Comparison of ENCODE assay signal across 20 cellular contexts in the genomic region with DNA sequence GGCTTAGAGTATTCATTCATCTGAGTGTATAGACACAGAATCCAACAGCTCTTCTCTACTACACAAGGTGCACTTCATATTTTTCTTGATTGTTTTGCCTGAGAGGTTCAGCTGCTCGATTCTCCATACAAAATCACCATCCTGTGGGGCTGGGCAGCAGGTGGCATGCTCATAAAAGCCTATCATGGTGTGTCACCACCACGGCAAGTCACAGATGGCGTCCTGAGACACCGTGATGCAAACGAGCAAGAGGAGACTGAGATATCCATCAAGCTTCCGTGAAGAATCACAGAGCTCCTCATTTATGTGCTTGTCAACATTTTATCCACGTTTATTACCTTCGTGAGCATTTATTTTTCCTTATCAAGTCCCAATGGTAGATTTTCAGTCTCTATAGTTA. TPM values are rescaled to one million over a fixed set of nuclear protein-coding genes. Genes with fewer than 3 reads are reported as not detected.
DNase-seq lines count a peak whose midpoint lies in the region; TF ChIP-seq lines count a peak whose summit lies in the region.
"Had no signal": no experiment of that assay in that cellular context is flagged by ENCODE, and none has a peak within 500 bp of the region (broad histone marks: within the 10 kb centered on the region; RNA-seq: fewer than 3 reads in every experiment).

No MANE protein-coding gene starts in this region.

- no TSS peak for BruUV-seq in mammary epithelial cell (replicated peaks; lab: Mats Ljungman, UMichigan)
- no TSS peak for BruUV-seq in MCF 10A (replicated peaks; lab: Mats Ljungman, UMichigan)

- H3K36me3 Mint-ChIP-seq in MCF 10A (ENCODE audit: insufficient read depth, unreplicated experiment): no peaks in the 10 kb centered on the region
- H3K36me3 Mint-ChIP-seq: activated naive CD4-positive, alpha-beta T cell treated with anti-CD3 and anti-CD28 coated beads, Interleukin-2, amount 50 U/mL, for 72 hours; stimulated activated effector memory CD8-positive, alpha-beta T cell treated with anti-CD3 and anti-CD28 coated beads, Interleukin-12 subunit alpha, Interleukin-12 subunit beta, amount 100 ng/mL, for 72 hours had no signal

- H3K9ac ChIP-seq in mammary epithelial cell (ENCODE audit: insufficient read depth, low read length): no peak overlapping the region
- no peak overlapping the region for H3K9ac ChIP-seq in fibroblast of lung (ENCODE audit: insufficient read depth, low read length)

- dilution Hi-C loops in mammary epithelial cell (cut with HindIII; ENCODE audit: low sequenced_read_pairs): no loop called here

- intact Hi-C loops in mammary epithelial cell (cut with micrococcal nuclease) (no loop called here), MCF 10A (cut with micrococcal nuclease) (no loop called here)

- H3K4me2 ChIP-seq in mammary epithelial cell (ENCODE audit: insufficient read depth, low read depth, low read length) (peak overlapping the region; percentile 77), fibroblast of lung (ENCODE audit: extremely low read depth, insufficient read depth, low read length) (peak overlapping the region; percentile 82)

- H3K79me2 ChIP-seq in mammary epithelial cell (ENCODE audit: insufficient read depth, low read length): no peaks in the 10 kb centered on the region
- H3K79me2 ChIP-seq in fibroblast of lung (ENCODE audit: control insufficient read depth, insufficient read depth, low read length): no peaks in the 10 kb centered on the region

- no peak overlapping the region for H3K27ac ChIP-seq in mammary epithelial cell (ENCODE audit: insufficient read depth, low read depth, low read length)
- H3K27ac ChIP-seq in fibroblast of lung (ENCODE audit: insufficient read depth, low read length): no peak overlapping the region
- H3K27ac ChIP-seq in brain microvascular endothelial cell: no peak overlapping the region
- H3K27ac ChIP-seq: body of pancreas, thoracic aorta had no signal

- no peak for DNase-seq in mammary epithelial cell
- no peak for DNase-seq in MCF 10A (ENCODE audit: unreplicated experiment)
- peak; percentile 55 for DNase-seq in NCI-H2171 (lab: John Stamatoyannopoulos, UW)
- no peak for DNase-seq in fibroblast of lung (ENCODE audit: low read depth in 2 of 2)
- DNase-seq in ecto neural progenitor cell (ENCODE audit: low spot score): no peak
- no peak for DNase-seq in brain microvascular endothelial cell
- DNase-seq in iPS-NIHi7 (ENCODE audit: extremely low spot score): no peak
- DNase-seq: activated B cell treated with CpG ODN at 0.5 μM for 24 hours; activated T-cell treated with anti-CD3 and anti-CD28 coated beads, Interleukin-2, amount 50 U/mL, for 48 hours; endodermal cell; GF-D8; heart right ventricle; NCI-H446 treated with DMSO at 0.1 percent for 48 hours; occipital lobe had no signal

- POLR2A ChIA-PET in MCF 10A (lab: Yijun Ruan, JAX): interaction anchor here (0.7 to 1.7 kb wide), 3 partner anchors 8 to 15 kb away, joined by 4 read pairs; no protein-coding TSS in a partner anchor

- H3K4me3 ChIP-seq in mammary epithelial cell (replicated peaks in 1 of 3; ENCODE audit: insufficient read depth in 1 of 3, low read depth in 2 of 3, low read length in 3 of 3): no peak overlapping the region
- no peak overlapping the region for H3K4me3 ChIP-seq in fibroblast of lung (replicated peaks in 1 of 4; ENCODE audit: control extremely low read depth in 1 of 4, insufficient read depth in 1 of 4, low read depth in 3 of 4, low read length in 4 of 4)
- no peak overlapping the region for H3K4me3 ChIP-seq in brain microvascular endothelial cell (ENCODE audit: low read depth, low read length)
- H3K4me3 ChIP-seq: body of pancreas, GM12878, heart right ventricle, thoracic aorta had no signal

- H4K20me1 ChIP-seq in mammary epithelial cell (ENCODE audit: insufficient read depth, low read length): no peaks in the 10 kb centered on the region
- H4K20me1 ChIP-seq in fibroblast of lung (ENCODE audit: control insufficient read depth, extremely low read depth, insufficient read depth, low read length): no peaks in the 10 kb centered on the region

- WGBS in mammary epithelial cell (ENCODE audit: low coverage, missing lambda C conversion rate): 95% methylated on average over 7 of the region's 8 CpGs

- no peaks in the 10 kb centered on the region for H3K36me3 ChIP-seq in mammary epithelial cell (ENCODE audit: insufficient read depth, low read length)
- no peaks in the 10 kb centered on the region for H3K36me3 ChIP-seq in fibroblast of lung (ENCODE audit: control insufficient read depth, insufficient read depth, low read length)
- no peaks in the 10 kb centered on the region for H3K36me3 ChIP-seq in brain microvascular endothelial cell (replicated peaks)
- H3K36me3 ChIP-seq: heart right ventricle, thoracic aorta had no signal

- TF ChIP-seq CTCF in mammary epithelial cell (conservative IDR thresholded peaks at IDR 0.05 in 1 of 2, IDR thresholded peaks at IDR 0.05 in 1 of 2; ENCODE audit: extremely low read depth in 1 of 2, insufficient read depth in 1 of 2, low read depth in 1 of 2, low read length in 2 of 2) (no peak), MCF 10A (IDR thresholded peaks at IDR 0.05; ENCODE audit: unreplicated experiment) (no peak), fibroblast of lung (conservative IDR thresholded peaks at IDR 0.05 in 1 of 2, IDR thresholded peaks at IDR 0.05 in 1 of 2; ENCODE audit: low read depth in 1 of 2, low read length in 2 of 2) (no peak), brain microvascular endothelial cell (IDR thresholded peaks at IDR 0.05; ENCODE audit: low read depth, low read length, missing control alignments) (no peak)

- no peaks in the 10 kb centered on the region for H3K27me3 Mint-ChIP-seq in MCF 10A (ENCODE audit: insufficient read depth, unreplicated experiment)

- H3K27me3 ChIP-seq in mammary epithelial cell (ENCODE audit: insufficient read depth, low read length): no peaks in the 10 kb centered on the region
- H3K27me3 ChIP-seq in fibroblast of lung (ENCODE audit: control insufficient read depth, insufficient read depth, low read length): no peaks in the 10 kb centered on the region
- no peaks in the 10 kb centered on the region for H3K27me3 ChIP-seq in brain microvascular endothelial cell (replicated peaks)
- H3K27me3 ChIP-seq: body of pancreas had no signal

- H3K4me1 ChIP-seq in mammary epithelial cell (ENCODE audit: insufficient read depth, low read length) (peaks cover 30% of the 10 kb centered on the region), fibroblast of lung (ENCODE audit: control insufficient read depth, extremely low read depth, insufficient read depth, low read length) (peaks cover 20% of the 10 kb centered on the region)
- H3K4me1 ChIP-seq: body of pancreas had no signal

- CTCF ChIA-PET in mammary epithelial cell (lab: Charles Lee; ENCODE audit: low non-redundant PET): no interaction called here
- CTCF ChIA-PET in MCF 10A (lab: Yijun Ruan, JAX): interaction anchor here (2.2 kb wide), 1 partner anchor 16 kb away, joined by 8 read pairs; no protein-coding TSS in a partner anchor

- H3K27ac Mint-ChIP-seq in MCF 10A (ENCODE audit: low read depth, unreplicated experiment): no peak overlapping the region
- H3K27ac Mint-ChIP-seq: activated B cell treated with CpG ODN at 0.5 μM for 24 hours; B cell; endodermal cell; stimulated activated effector memory CD8-positive, alpha-beta T cell treated with anti-CD3 and anti-CD28 coated beads, Interleukin-12 subunit alpha, Interleukin-12 subunit beta, amount 100 ng/mL, for 72 hours had no signal

- in situ Hi-C loops in mammary epithelial cell (cut with MboI; ENCODE audit: low sequenced_read_pairs in 2 of 2) (no loop called here), brain microvascular endothelial cell (cut with HindIII; ENCODE audit: low pct_ligation_motif_present, low sequenced_read_pairs) (no loop called here)

- H2AFZ ChIP-seq in mammary epithelial cell (ENCODE audit: low read depth, low read length): no peak overlapping the region
- no peak overlapping the region for H2AFZ ChIP-seq in fibroblast of lung (ENCODE audit: low read length)

- no peak overlapping the region for H3K4me3 Mint-ChIP-seq in MCF 10A (ENCODE audit: unreplicated experiment)
- H3K4me3 Mint-ChIP-seq: endodermal cell; stimulated activated effector memory CD8-positive, alpha-beta T cell treated with anti-CD3 and anti-CD28 coated beads, Interleukin-12 subunit alpha, Interleukin-12 subunit beta, amount 100 ng/mL, for 72 hours had no signal

- no peaks in the 10 kb centered on the region for H3K9me3 ChIP-seq in mammary epithelial cell (replicated peaks; ENCODE audit: insufficient read depth, low read length)
- no peaks in the 10 kb centered on the region for H3K9me3 ChIP-seq in fibroblast of lung (ENCODE audit: control insufficient read depth, insufficient read depth, low read depth, low read length)
- H3K9me3 ChIP-seq: body of pancreas, thoracic aorta had no signal

- peaks cover 31% of the 10 kb centered on the region for H3K4me1 Mint-ChIP-seq in MCF 10A (ENCODE audit: insufficient read depth, unreplicated experiment)
- H3K4me1 Mint-ChIP-seq: endodermal cell had no signal

- H3K9me3 Mint-ChIP-seq in MCF 10A (ENCODE audit: unreplicated experiment): no peaks in the 10 kb centered on the region
- H3K9me3 Mint-ChIP-seq: activated B cell treated with CpG ODN at 0.5 μM for 24 hours; endodermal cell; stimulated activated effector memory CD8-positive, alpha-beta T cell treated with anti-CD3 and anti-CD28 coated beads, Interleukin-12 subunit alpha, Interleukin-12 subunit beta, amount 100 ng/mL, for 72 hours had no signal

RNA-seq across cellular contexts. Expression of a gene that starts 22.4 kb away (rescaled TPM):
- total RNA-seq in mammary epithelial cell (10 to 100 TPM; 32.3 to 58.8 TPM), MCF 10A (2022) (6.7 and 10.3 TPM in 2 replicates), fibroblast of lung (22.9 and 28.7 TPM in 2 replicates)
- polyA plus RNA-seq in mammary epithelial cell (47.4 TPM), fibroblast of lung (16.6 and 23.9 TPM in 2 replicates)
- polyA minus RNA-seq in mammary epithelial cell (109 TPM), fibroblast of lung (ENCODE audit: low replicate concordance) (77.2 and 77.3 TPM in 2 replicates)
- 12.5 and 15.7 TPM in 2 replicates for polyA plus RNA-seq in fibroblast of lung (2012)
